ENCODE assay signal across 8 cellular contexts in genomic region chr1:53681647-53682368, GRCh38. TPM values are rescaled to one million over a fixed set of nuclear protein-coding genes. Genes with fewer than 3 reads are reported as not detected.
DNase-seq lines count a peak whose midpoint lies in the region; ATAC-seq, FAIRE-seq and TF ChIP-seq lines count a peak whose summit lies in the region.

No MANE protein-coding gene starts in this region.

- no peak overlapping the region for H3K4me3 Mint-ChIP-seq in Calu3 (ENCODE audit: low read depth, unreplicated experiment)
- H3K4me3 Mint-ChIP-seq in brain = peak overlapping the region in 3 of 5 experiments; percentile 41 to 60 (median 45)

- intact Hi-C loops in Calu3 (cut with micrococcal nuclease; ENCODE audit: unreplicated experiment) = loop anchor here (1.0 to 2.0 kb wide), 2 partner anchors 43 to 197 kb away; no protein-coding TSS in a partner anchor

- H3K9me3 Mint-ChIP-seq in Calu3 (ENCODE audit: low read depth, unreplicated experiment) = no peaks in the 10 kb centered on the region
- H3K9me3 Mint-ChIP-seq in brain = peaks cover 0 to 2% (median 0%) of the 10 kb centered on the region in 5 experiments

- TF ChIP-seq EP300 in Ishikawa (IDR thresholded peaks at IDR 0.05; ENCODE audit: borderline replicate concordance) = no peak

- H3K27ac Mint-ChIP-seq in Calu3 (ENCODE audit: unreplicated experiment) = no peak overlapping the region
- peak overlapping the region; percentile 40 to 95 (median 83) for H3K27ac Mint-ChIP-seq in brain

- H3K4me1 Mint-ChIP-seq in Calu3 (ENCODE audit: low read depth, unreplicated experiment) (peaks cover 34% of the 10 kb centered on the region), brain (peaks cover 61% of the 10 kb centered on the region)

- TF ChIP-seq CTCF in Calu3 (IDR thresholded peaks at IDR 0.05; ENCODE audit: unreplicated experiment) = peak; percentile 68
- TF ChIP-seq CTCF in brain (conservative IDR thresholded peaks at IDR 0.05) = peak; percentile 67 to 75

- peak; percentile 71 for DNase-seq in Calu3
- DNase-seq in left kidney (ENCODE audit: low read depth, low spot score) = peak; percentile 91
- DNase-seq in stimulated activated CD8-positive, alpha-beta memory T cell treated with anti-CD3 and anti-CD28 coated beads, Interleukin-4, amount 100 ng/mL, for 48 hours = peak; percentile 49
- no peak for DNase-seq in stimulated activated naive CD4-positive, alpha-beta T cell treated with Interleukin-2 at 50 U/mL for 16 hours (lab: John Stamatoyannopoulos, UW)
- no peak for DNase-seq in HTR-8/SVneo (ENCODE audit: insufficient read length, low spot score)

- BruUV-seq in Calu3 (replicated peaks; lab: Mats Ljungman, UMichigan) = no TSS peak

- H3K36me3 Mint-ChIP-seq in Calu3 (ENCODE audit: insufficient read depth, unreplicated experiment) = peaks cover 5% of the 10 kb centered on the region
- no peaks in the 10 kb centered on the region for H3K36me3 Mint-ChIP-seq in brain

- peak; percentile 45 for ATAC-seq in SK-N-SH treated with all-trans-retinoic acid at 6 μM for 48 hours

- TF ChIP-seq RAD21 in Ishikawa (IDR thresholded peaks at IDR 0.05; ENCODE audit: low read depth) = peak; percentile 86

- CTCF ChIA-PET in Calu3 (lab: Charles Lee) = interaction anchor here (1.2 to 2.7 kb wide), 4 partner anchors 10 to 196 kb away, joined by 4 to 8 read pairs (median 6); no protein-coding TSS in a partner anchor

- H3K27me3 Mint-ChIP-seq in Calu3 (ENCODE audit: unreplicated experiment) (peaks cover 100% of the 10 kb centered on the region), brain (peaks cover 4% of the 10 kb centered on the region)

- FAIRE-seq in HTR-8/SVneo (lab: Jason Lieb, UNC) = no peak

TF ChIP-seq in Ishikawa, 13 proteins besides CTCF, POLR2A, EP300 and RAD21:
- TF ChIP-seq NFIC (IDR thresholded peaks at IDR 0.05) (peak; percentile 60; the same call in 1 of the 2 replicates), TAF1 (IDR thresholded peaks at IDR 0.05; ENCODE audit: low read depth) (no peak)

TF ChIP-seq in SK-N-SH treated with all-trans-retinoic acid at 6 μM for 48 hours, 23 proteins besides CTCF, POLR2A, EP300 and RAD21:
- no peak for TF ChIP-seq CSDC2 (CRISPR knock-in tag; IDR thresholded peaks at IDR 0.05)
- no peak for TF ChIP-seq GLIS3 (CRISPR knock-in tag; IDR thresholded peaks at IDR 0.05)
- no peak for TF ChIP-seq PATZ1 (CRISPR knock-in tag; IDR thresholded peaks at IDR 0.05; ENCODE audit: borderline replicate concordance)
- no peak for TF ChIP-seq OSR1 (CRISPR knock-in tag; IDR thresholded peaks at IDR 0.05)
- TF ChIP-seq TOX (CRISPR knock-in tag; IDR thresholded peaks at IDR 0.05; ENCODE audit: borderline replicate concordance) = no peak
- no peak for TF ChIP-seq TSHZ2 (CRISPR knock-in tag; IDR thresholded peaks at IDR 0.05)
- no peak for TF ChIP-seq ISL1 (CRISPR knock-in tag; IDR thresholded peaks at IDR 0.05)
- TF ChIP-seq ZFP30 (CRISPR knock-in tag; IDR thresholded peaks at IDR 0.05) = no peak
- no peak for TF ChIP-seq PPARA (CRISPR knock-in tag; IDR thresholded peaks at IDR 0.05; ENCODE audit: borderline replicate concordance)

RNA-seq across cellular contexts. Expression of gene GLIS1, which starts 57.2 kb away (rescaled TPM):
- not detected in 2 replicates for total RNA-seq in Calu3 (2022)
- polyA plus RNA-seq in brain (ENCODE audit: insufficient read depth, low read depth, low replicate concordance) = 0.44 TPM

Comparison
In these comparisons a context has a peak if more than half of its experiments do, and no peak if none do; other contexts are left out.
1. DNase-seq: peak in Calu3 (single experiment), left kidney (single experiment) and stimulated activated CD8-positive, alpha-beta memory T cell treated with anti-CD3 and anti-CD28 coated beads, Interleukin-4, amount 100 ng/mL, for 48 hours (single experiment); none in stimulated activated naive CD4-positive, alpha-beta T cell treated with Interleukin-2 at 50 U/mL for 16 hours (single experiment) and HTR-8/SVneo (single experiment).